8 cellular contexts compared by ENCODE assay signal in the genomic region with DNA sequence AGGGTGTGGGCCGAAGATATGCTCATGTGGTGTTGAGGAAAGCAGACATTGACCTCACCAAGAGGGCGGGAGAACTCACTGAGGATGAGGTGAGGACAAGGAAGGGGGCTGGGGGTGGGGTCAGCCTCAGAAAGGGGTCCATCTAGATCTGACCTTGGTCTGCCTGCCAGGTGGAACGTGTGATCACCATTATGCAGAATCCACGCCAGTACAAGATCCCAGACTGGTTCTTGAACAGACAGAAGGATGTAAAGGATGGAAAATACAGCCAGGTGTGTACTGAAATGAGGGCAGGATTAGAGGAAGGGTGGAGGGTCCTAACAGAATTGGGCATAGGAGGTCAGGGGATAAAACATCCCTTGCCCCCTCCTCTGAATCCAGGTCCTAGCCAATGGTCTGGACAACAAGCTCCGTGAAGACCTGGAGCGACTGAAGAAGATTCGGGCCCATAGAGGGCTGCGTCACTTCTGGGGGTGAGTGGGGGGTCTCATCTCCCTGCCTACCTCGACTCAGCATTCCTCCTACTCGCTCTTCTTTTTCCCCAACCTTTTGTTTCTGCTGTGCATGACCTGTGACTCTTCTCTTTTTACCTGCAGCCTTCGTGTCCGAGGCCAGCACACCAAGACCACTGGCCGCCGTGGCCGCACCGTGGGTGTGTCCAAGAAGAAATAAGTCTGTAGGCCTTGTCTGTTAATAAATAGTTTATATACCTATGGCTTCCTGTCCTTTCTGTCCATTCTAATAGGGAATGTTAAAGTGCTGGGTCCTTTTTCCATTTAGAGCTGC. TPM values are rescaled to one million over a fixed set of nuclear protein-coding genes. Genes with fewer than 3 reads are reported as not detected.
DNase-seq lines count a peak whose midpoint lies in the region; ATAC-seq and TF ChIP-seq lines count a peak whose summit lies in the region.
"Not testable (repeated sequence)": the region's sequence is repeated elsewhere in the genome, so short reads cannot be mapped to it uniquely, and the experiment has no call there.

No MANE protein-coding gene starts in this region.

- H3K79me1 ChIP-seq in H9 (ENCODE audit: insufficient read depth, low read depth, low read length, poor library complexity, severe bottlenecking): not testable (repeated sequence)

- not testable (repeated sequence) for H3K27me3 Mint-ChIP-seq in H9 (ENCODE audit: low read depth); activated T-helper 17 cell treated with anti-CD3 and anti-CD28 coated beads, Interleukin-2, amount 50 U/mL, for 72 hours; naive thymus-derived CD8-positive, alpha-beta T cell

- not testable (repeated sequence) for H3K56ac ChIP-seq in H9 (ENCODE audit: insufficient read length, low read depth, low read length)

- H3K23ac ChIP-seq in H9 (ENCODE audit: insufficient read length, low read depth, low read length): not testable (repeated sequence)

- H3K36me3 ChIP-seq in Panc1 (ENCODE audit: control insufficient read depth, insufficient read depth, low read length) (peaks cover 27% of the 10 kb centered on the region), right atrium auricular region (peaks cover 44% of the 10 kb centered on the region)

- BruUV-seq in Panc1 (replicated peaks; lab: Mats Ljungman, UMichigan): not testable (repeated sequence)

- not testable (repeated sequence) for H3K27me3 ChIP-seq in H9 (ENCODE audit: insufficient read depth, low read length); Panc1 (ENCODE audit: control insufficient read depth, insufficient read depth, low read length); right atrium auricular region

- H2BK15ac ChIP-seq in H9 (ENCODE audit: low read depth, low read length): not testable (repeated sequence)

- peak overlapping the region; percentile 43 for H3K27ac ChIP-seq in H9 (ENCODE audit: insufficient read length, low read depth, low read length)
- H3K27ac ChIP-seq in Panc1 (ENCODE audit: low read length): peak overlapping the region; percentile 100
- H3K27ac ChIP-seq in coronary artery: peak overlapping the region; percentile 83 to 93
- H3K27ac ChIP-seq in right atrium auricular region: peak overlapping the region; percentile 88 to 92

- not testable (repeated sequence) for H3K18ac ChIP-seq in H9 (ENCODE audit: insufficient read length, low read depth, low read length)

- H2BK5ac ChIP-seq in H9 (ENCODE audit: insufficient read length, low read length): not testable (repeated sequence)

- H3K9me3 Mint-ChIP-seq in H9; activated T-helper 17 cell treated with anti-CD3 and anti-CD28 coated beads, Interleukin-2, amount 50 U/mL, for 72 hours; naive thymus-derived CD8-positive, alpha-beta T cell: not testable (repeated sequence)

- not testable (repeated sequence) for H2BK12ac ChIP-seq in H9 (ENCODE audit: insufficient read length, low read depth, low read length)

- no CpG with 5 or more reads among the region's 16 CpGs for WGBS in H9 (ENCODE audit: extremely low coverage, insufficient read length, low lambda C conversion rate)

- H3K4ac ChIP-seq in H9 (ENCODE audit: low read depth, low read length): not testable (repeated sequence)

- TF ChIP-seq CTCF in AG10803 (conservative IDR thresholded peaks at IDR 0.05; ENCODE audit: low read length); H9 (conservative IDR thresholded peaks at IDR 0.05); Panc1 (IDR thresholded peaks at IDR 0.05); coronary artery (IDR thresholded peaks at IDR 0.05); right atrium auricular region (IDR thresholded peaks at IDR 0.05): not testable (repeated sequence)

- peak overlapping the region; percentile 42 to 100 (median 97) for H3K27ac Mint-ChIP-seq in H9
- peak overlapping the region; percentile 96 for H3K27ac Mint-ChIP-seq in activated T-helper 17 cell treated with anti-CD3 and anti-CD28 coated beads, Interleukin-2, amount 50 U/mL, for 72 hours
- H3K27ac Mint-ChIP-seq in naive thymus-derived CD8-positive, alpha-beta T cell: peak overlapping the region in 9 of 10 donors; percentile 85 to 96 (median 90)

- peaks cover 39 to 52% of the 10 kb centered on the region in 2 experiments for H3K4me1 Mint-ChIP-seq in H9
- peaks cover 26% of the 10 kb centered on the region for H3K4me1 Mint-ChIP-seq in activated T-helper 17 cell treated with anti-CD3 and anti-CD28 coated beads, Interleukin-2, amount 50 U/mL, for 72 hours
- H3K4me1 Mint-ChIP-seq in naive thymus-derived CD8-positive, alpha-beta T cell: peaks cover 34 to 85% (median 80%) of the 10 kb centered on the region in 4 donors

- H3K23me2 ChIP-seq in H9 (ENCODE audit: insufficient read length, low read depth, low read length, poor library complexity, severe bottlenecking): peaks cover 13% of the 10 kb centered on the region

- CTCF ChIA-PET in Panc1 (lab: Charles Lee): not testable (repeated sequence)

- not testable (repeated sequence) for DNase-seq in AG10803 (ENCODE audit: low read depth); H9; Panc1 (ENCODE audit: low read depth, low spot score); coronary artery (ENCODE audit: low spot score); right atrium auricular region (ENCODE audit: low spot score); naive thymus-derived CD8-positive, alpha-beta T cell
- peak; percentile 41 for DNase-seq in stimulated activated CD4-positive, alpha-beta T cell treated with anti-CD3 and anti-CD28 coated beads, Interleukin-15, amount 100 ng/mL, for 24 hours

- not testable (repeated sequence) for H4K91ac ChIP-seq in H9 (ENCODE audit: insufficient read length, low read depth, low read length)

- H2BK20ac ChIP-seq in H9 (ENCODE audit: low read depth, low read length, poor library complexity, severe bottlenecking): not testable (repeated sequence)

- not testable (repeated sequence) for H2BK120ac ChIP-seq in H9 (ENCODE audit: low read depth, low read length, poor library complexity, severe bottlenecking)

- H4K20me1 ChIP-seq in H9 (ENCODE audit: control insufficient read depth, insufficient read depth, insufficient read length): not testable (repeated sequence)

- H3K4me2 ChIP-seq in H9 (ENCODE audit: insufficient read depth, insufficient read length, low read length): peak overlapping the region; percentile 85

- H3K36me3 Mint-ChIP-seq in H9 (ENCODE audit: insufficient read depth in 1 of 3, low read depth in 3 of 3): peaks cover 41 to 74% (median 56%) of the 10 kb centered on the region in 3 experiments
- H3K36me3 Mint-ChIP-seq in activated T-helper 17 cell treated with anti-CD3 and anti-CD28 coated beads, Interleukin-2, amount 50 U/mL, for 72 hours (ENCODE audit: low read depth): peaks cover 80% of the 10 kb centered on the region
- H3K36me3 Mint-ChIP-seq in naive thymus-derived CD8-positive, alpha-beta T cell: peaks cover 0 to 61% (median 2%) of the 10 kb centered on the region in 3 donors

- H3K79me2 ChIP-seq in H9 (ENCODE audit: insufficient read depth, low read length): peaks cover 23% of the 10 kb centered on the region; the same call in 1 of the 2 replicates

- POLR2A ChIA-PET in Panc1 (lab: Charles Lee): interaction anchor here (0.9 to 1.6 kb wide), 2 partner anchors 16 to 37 kb away, joined by 4 to 5 read pairs; no protein-coding TSS in a partner anchor
- POLR2A ChIA-PET in naive thymus-derived CD8-positive, alpha-beta T cell (lab: Charles Lee): interaction anchor here (1.2 to 5.1 kb wide), 12 partner anchors 7 to 304 kb away, joined by 4 to 128 read pairs (median 13); a partner anchor contains a TSS

- ATAC-seq in Panc1; activated T-helper 17 cell treated with anti-CD3 and anti-CD28 coated beads, Interleukin-2, amount 50 U/mL, for 72 hours (replicated peaks); naive thymus-derived CD8-positive, alpha-beta T cell: not testable (repeated sequence)

- not testable (repeated sequence) for H2AK5ac ChIP-seq in H9 (ENCODE audit: insufficient read length, low read length)

- H3T11ph ChIP-seq in H9 (ENCODE audit: low read length): not testable (repeated sequence)

- not testable (repeated sequence) for H3K4me1 ChIP-seq in H9 (ENCODE audit: insufficient read depth, low read length)
- H3K4me1 ChIP-seq in Panc1 (ENCODE audit: control insufficient read depth, insufficient read depth, low read length) (peaks cover 54% of the 10 kb centered on the region), right atrium auricular region (peaks cover 0 to 57% of the 10 kb centered on the region in 2 donors)

- H3K9ac ChIP-seq in H9 (ENCODE audit: extremely low read depth, insufficient read length, low read length): peak overlapping the region; percentile 15

- not testable (repeated sequence) for H3K14ac ChIP-seq in H9 (ENCODE audit: insufficient read depth, low read length)

- peak overlapping the region; percentile 89 to 94 for H3K4me3 Mint-ChIP-seq in H9
- peak overlapping the region; percentile 88 for H3K4me3 Mint-ChIP-seq in activated T-helper 17 cell treated with anti-CD3 and anti-CD28 coated beads, Interleukin-2, amount 50 U/mL, for 72 hours
- H3K4me3 Mint-ChIP-seq in naive thymus-derived CD8-positive, alpha-beta T cell: peak overlapping the region; percentile 78 to 92 (median 85)

- not testable (repeated sequence) for H2AFZ ChIP-seq in H9 (ENCODE audit: low read length)

- in situ Hi-C loops in Panc1 (cut with HindIII; ENCODE audit: low pct_unique_long_range_greater_than_20kb, low sequenced_read_pairs): not testable (repeated sequence)

- peak overlapping the region; percentile 62 for H3K4me3 ChIP-seq in AG10803 (ENCODE audit: low read length)
- H3K4me3 ChIP-seq in Panc1 (ENCODE audit: low read depth in 2 of 2, low read length in 2 of 2): peak overlapping the region; percentile 97
- peak overlapping the region; percentile 84 for H3K4me3 ChIP-seq in coronary artery
- H3K4me3 ChIP-seq in right atrium auricular region: peak overlapping the region in 1 of 2 donors; percentile 69

- intact Hi-C loops in Panc1 (cut with micrococcal nuclease; ENCODE audit: unreplicated experiment): not testable (repeated sequence)

- not testable (repeated sequence) for H4K8ac ChIP-seq in H9 (replicated peaks; ENCODE audit: insufficient read length, low read depth, low read length)

- H3K9me3 ChIP-seq in H9 (ENCODE audit: control insufficient read depth, low read depth, low read length); Panc1 (ENCODE audit: control insufficient read depth, insufficient read depth, low read depth, low read length); right atrium auricular region: not testable (repeated sequence)

- not testable (repeated sequence) for H4K5ac ChIP-seq in H9 (ENCODE audit: insufficient read length, low read depth, low read length)

RNA-seq across cellular contexts. Expression of a gene that starts 0.9 kb away (rescaled TPM):
- 3.2 and 3.4 TPM in 2 replicates for total RNA-seq in H9 (2021)
- 6.0 TPM for total RNA-seq in Panc1 (2021; ENCODE audit: unreplicated experiment)
- polyA plus RNA-seq in Panc1 (2012; ENCODE audit: insufficient read length): 6.4 TPM
- total RNA-seq in activated T-helper 17 cell treated with anti-CD3 and anti-CD28 coated beads, Interleukin-2, amount 50 U/mL, for 72 hours: 1 to 10 TPM; 4.0 to 5.8 TPM
- 10 to 100 TPM in 1 of 2 donors, 1 to 10 TPM in 1; 9.4 to 12.1 TPM for total RNA-seq in right atrium auricular region
- total RNA-seq in naive thymus-derived CD8-positive, alpha-beta T cell: 10 to 100 TPM; 37.8 to 41.9 TPM
- 10 to 100 TPM; 14.5 to 20.4 (median 18.7) TPM for polyA plus RNA-seq in naive thymus-derived CD8-positive, alpha-beta T cell

RNA-seq across cellular contexts. Expression of a gene that starts 4.1 kb away (rescaled TPM):
- total RNA-seq in H9 (2021): 3,216 and 3,296 TPM in 2 replicates
- 1,987 TPM for total RNA-seq in Panc1 (2021; ENCODE audit: unreplicated experiment)
- polyA plus RNA-seq in Panc1 (2012; ENCODE audit: insufficient read length): 3,030 TPM
- 1,000 to 10,000 TPM; 3,349 to 4,633 TPM for total RNA-seq in activated T-helper 17 cell treated with anti-CD3 and anti-CD28 coated beads, Interleukin-2, amount 50 U/mL, for 72 hours
- 1,000 to 10,000 TPM; 1,188 to 1,719 TPM for total RNA-seq in right atrium auricular region
- total RNA-seq in naive thymus-derived CD8-positive, alpha-beta T cell: 1,000 to 10,000 TPM; 4,620 to 4,686 TPM
- polyA plus RNA-seq in naive thymus-derived CD8-positive, alpha-beta T cell: over 10,000 TPM in 2 of 3 donors, 1,000 to 10,000 TPM in 1; 9,896 to 11,320 (median 11,293) TPM

RNA-seq across cellular contexts. Expression of a gene that starts 4.3 kb away (rescaled TPM):
- 46.9 and 47.1 TPM in 2 replicates for total RNA-seq in H9 (2021)
- 77.7 TPM for total RNA-seq in Panc1 (2021; ENCODE audit: unreplicated experiment)
- 68.6 TPM for polyA plus RNA-seq in Panc1 (2012; ENCODE audit: insufficient read length)
- total RNA-seq in activated T-helper 17 cell treated with anti-CD3 and anti-CD28 coated beads, Interleukin-2, amount 50 U/mL, for 72 hours: 10 to 100 TPM; 42.5 to 43.2 TPM
- total RNA-seq in right atrium auricular region: 10 to 100 TPM; 19.0 to 31.7 TPM
- 100 to 1,000 TPM; 116 TPM for total RNA-seq in naive thymus-derived CD8-positive, alpha-beta T cell
- 10 to 100 TPM in 2 of 3 donors, 1 to 10 TPM in 1; 9.3 to 19.3 (median 15.2) TPM for polyA plus RNA-seq in naive thymus-derived CD8-positive, alpha-beta T cell

RNA-seq across cellular contexts. Expression of a gene that starts 13.1 kb away (rescaled TPM):
- total RNA-seq in H9 (2021) (99.2 and 110 TPM in 2 replicates), Panc1 (2021; ENCODE audit: unreplicated experiment) (80.6 TPM), right atrium auricular region (10 to 100 TPM; 22.5 to 30.9 TPM)
- polyA plus RNA-seq in Panc1 (2012; ENCODE audit: insufficient read length): 80.7 TPM
- 10 to 100 TPM; 51.2 to 98.7 TPM for total RNA-seq in activated T-helper 17 cell treated with anti-CD3 and anti-CD28 coated beads, Interleukin-2, amount 50 U/mL, for 72 hours
- total RNA-seq in naive thymus-derived CD8-positive, alpha-beta T cell: 10 to 100 TPM; 53.3 to 59.0 TPM
- 10 to 100 TPM; 71.3 to 83.7 (median 74.1) TPM for polyA plus RNA-seq in naive thymus-derived CD8-positive, alpha-beta T cell

RNA-seq across cellular contexts. Expression of a gene that starts 13.4 kb away (rescaled TPM):
- total RNA-seq in H9 (2021): 85.8 and 90.7 TPM in 2 replicates
- 101 TPM for total RNA-seq in Panc1 (2021; ENCODE audit: unreplicated experiment)
- 127 TPM for polyA plus RNA-seq in Panc1 (2012; ENCODE audit: insufficient read length)
- 10 to 100 TPM; 57.9 to 81.2 TPM for total RNA-seq in activated T-helper 17 cell treated with anti-CD3 and anti-CD28 coated beads, Interleukin-2, amount 50 U/mL, for 72 hours
- 10 to 100 TPM; 23.4 to 29.5 TPM for total RNA-seq in right atrium auricular region
- total RNA-seq in naive thymus-derived CD8-positive, alpha-beta T cell: 10 to 100 TPM; 30.4 to 36.6 TPM
- polyA plus RNA-seq in naive thymus-derived CD8-positive, alpha-beta T cell: 10 to 100 TPM; 33.4 to 38.2 (median 35.5) TPM

Comparison
In these comparisons a context has a peak if more than half of its experiments do, and no peak if none do; other contexts are left out.
1. H3K27ac ChIP-seq: peak in every context shown above with its lines; median percentile 100 in Panc1; 90 in right atrium auricular region; 88 in coronary artery; 43 in H9.